Comparison of ENCODE assay signal across 1 cellular context in the genomic region with DNA sequence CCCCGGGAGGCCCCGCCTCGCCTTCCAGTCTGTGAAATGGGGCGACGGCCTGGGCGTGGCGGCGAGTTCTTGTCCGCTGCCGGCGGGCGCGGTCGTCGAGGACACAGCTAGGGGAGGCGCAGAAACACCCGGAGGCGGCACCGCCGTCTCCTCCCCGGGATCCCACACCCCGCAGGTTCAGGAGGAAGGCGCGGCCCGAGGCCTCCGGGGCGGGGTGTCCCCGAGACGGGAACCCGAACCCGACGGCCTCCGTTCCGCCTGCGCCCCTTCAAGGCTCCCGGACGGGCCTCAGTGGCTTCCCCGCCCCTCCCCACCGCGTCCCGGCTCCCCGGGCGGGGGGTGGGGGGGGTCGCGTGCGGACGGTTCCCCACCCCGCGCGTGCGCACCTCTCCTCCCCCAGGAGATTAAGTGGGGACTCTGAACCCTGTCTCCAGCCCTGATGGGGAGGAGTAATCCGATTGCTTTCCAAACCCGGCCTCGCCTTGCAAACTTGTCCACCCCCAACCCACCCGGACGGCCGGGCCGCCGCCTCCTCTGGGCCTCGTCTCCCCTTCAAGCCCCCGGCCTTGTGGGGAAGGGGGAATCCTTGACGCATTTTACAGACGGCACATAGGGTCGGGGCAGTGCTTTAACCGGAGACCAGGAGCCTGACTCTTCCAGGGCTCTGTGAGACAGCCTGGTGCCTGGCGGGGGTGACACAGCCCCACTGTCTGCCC.
A peak's percentile ranks its signal among the peaks of the same experiment; 100 is the strongest.
TF ChIP-seq lines count a peak whose summit lies in the region.

No MANE protein-coding gene starts in this region.

TF ChIP-seq in H1, 55 proteins besides CTCF, POLR2A, EP300 and RAD21 (continued from another document):
- TF ChIP-seq, protein P1, sequence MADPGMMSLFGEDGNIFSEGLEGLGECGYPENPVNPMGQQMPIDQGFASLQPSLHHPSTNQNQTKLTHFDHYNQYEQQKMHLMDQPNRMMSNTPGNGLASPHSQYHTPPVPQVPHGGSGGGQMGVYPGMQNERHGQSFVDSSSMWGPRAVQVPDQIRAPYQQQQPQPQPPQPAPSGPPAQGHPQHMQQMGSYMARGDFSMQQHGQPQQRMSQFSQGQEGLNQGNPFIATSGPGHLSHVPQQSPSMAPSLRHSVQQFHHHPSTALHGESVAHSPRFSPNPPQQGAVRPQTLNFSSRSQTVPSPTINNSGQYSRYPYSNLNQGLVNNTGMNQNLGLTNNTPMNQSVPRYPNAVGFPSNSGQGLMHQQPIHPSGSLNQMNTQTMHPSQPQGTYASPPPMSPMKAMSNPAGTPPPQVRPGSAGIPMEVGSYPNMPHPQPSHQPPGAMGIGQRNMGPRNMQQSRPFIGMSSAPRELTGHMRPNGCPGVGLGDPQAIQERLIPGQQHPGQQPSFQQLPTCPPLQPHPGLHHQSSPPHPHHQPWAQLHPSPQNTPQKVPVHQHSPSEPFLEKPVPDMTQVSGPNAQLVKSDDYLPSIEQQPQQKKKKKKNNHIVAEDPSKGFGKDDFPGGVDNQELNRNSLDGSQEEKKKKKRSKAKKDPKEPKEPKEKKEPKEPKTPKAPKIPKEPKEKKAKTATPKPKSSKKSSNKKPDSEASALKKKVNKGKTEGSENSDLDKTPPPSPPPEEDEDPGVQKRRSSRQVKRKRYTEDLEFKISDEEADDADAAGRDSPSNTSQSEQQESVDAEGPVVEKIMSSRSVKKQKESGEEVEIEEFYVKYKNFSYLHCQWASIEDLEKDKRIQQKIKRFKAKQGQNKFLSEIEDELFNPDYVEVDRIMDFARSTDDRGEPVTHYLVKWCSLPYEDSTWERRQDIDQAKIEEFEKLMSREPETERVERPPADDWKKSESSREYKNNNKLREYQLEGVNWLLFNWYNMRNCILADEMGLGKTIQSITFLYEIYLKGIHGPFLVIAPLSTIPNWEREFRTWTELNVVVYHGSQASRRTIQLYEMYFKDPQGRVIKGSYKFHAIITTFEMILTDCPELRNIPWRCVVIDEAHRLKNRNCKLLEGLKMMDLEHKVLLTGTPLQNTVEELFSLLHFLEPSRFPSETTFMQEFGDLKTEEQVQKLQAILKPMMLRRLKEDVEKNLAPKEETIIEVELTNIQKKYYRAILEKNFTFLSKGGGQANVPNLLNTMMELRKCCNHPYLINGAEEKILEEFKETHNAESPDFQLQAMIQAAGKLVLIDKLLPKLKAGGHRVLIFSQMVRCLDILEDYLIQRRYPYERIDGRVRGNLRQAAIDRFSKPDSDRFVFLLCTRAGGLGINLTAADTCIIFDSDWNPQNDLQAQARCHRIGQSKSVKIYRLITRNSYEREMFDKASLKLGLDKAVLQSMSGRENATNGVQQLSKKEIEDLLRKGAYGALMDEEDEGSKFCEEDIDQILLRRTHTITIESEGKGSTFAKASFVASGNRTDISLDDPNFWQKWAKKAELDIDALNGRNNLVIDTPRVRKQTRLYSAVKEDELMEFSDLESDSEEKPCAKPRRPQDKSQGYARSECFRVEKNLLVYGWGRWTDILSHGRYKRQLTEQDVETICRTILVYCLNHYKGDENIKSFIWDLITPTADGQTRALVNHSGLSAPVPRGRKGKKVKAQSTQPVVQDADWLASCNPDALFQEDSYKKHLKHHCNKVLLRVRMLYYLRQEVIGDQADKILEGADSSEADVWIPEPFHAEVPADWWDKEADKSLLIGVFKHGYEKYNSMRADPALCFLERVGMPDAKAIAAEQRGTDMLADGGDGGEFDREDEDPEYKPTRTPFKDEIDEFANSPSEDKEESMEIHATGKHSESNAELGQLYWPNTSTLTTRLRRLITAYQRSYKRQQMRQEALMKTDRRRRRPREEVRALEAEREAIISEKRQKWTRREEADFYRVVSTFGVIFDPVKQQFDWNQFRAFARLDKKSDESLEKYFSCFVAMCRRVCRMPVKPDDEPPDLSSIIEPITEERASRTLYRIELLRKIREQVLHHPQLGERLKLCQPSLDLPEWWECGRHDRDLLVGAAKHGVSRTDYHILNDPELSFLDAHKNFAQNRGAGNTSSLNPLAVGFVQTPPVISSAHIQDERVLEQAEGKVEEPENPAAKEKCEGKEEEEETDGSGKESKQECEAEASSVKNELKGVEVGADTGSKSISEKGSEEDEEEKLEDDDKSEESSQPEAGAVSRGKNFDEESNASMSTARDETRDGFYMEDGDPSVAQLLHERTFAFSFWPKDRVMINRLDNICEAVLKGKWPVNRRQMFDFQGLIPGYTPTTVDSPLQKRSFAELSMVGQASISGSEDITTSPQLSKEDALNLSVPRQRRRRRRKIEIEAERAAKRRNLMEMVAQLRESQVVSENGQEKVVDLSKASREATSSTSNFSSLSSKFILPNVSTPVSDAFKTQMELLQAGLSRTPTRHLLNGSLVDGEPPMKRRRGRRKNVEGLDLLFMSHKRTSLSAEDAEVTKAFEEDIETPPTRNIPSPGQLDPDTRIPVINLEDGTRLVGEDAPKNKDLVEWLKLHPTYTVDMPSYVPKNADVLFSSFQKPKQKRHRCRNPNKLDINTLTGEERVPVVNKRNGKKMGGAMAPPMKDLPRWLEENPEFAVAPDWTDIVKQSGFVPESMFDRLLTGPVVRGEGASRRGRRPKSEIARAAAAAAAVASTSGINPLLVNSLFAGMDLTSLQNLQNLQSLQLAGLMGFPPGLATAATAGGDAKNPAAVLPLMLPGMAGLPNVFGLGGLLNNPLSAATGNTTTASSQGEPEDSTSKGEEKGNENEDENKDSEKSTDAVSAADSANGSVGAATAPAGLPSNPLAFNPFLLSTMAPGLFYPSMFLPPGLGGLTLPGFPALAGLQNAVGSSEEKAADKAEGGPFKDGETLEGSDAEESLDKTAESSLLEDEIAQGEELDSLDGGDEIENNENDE (IDR thresholded peaks at IDR 0.05; ENCODE audit: insufficient replicate concordance, low read length), result no peak
- TF ChIP-seq TBP (IDR thresholded peaks at IDR 0.05; ENCODE audit: low read depth, low read length), result no peak
- TF ChIP-seq CHD2 (IDR thresholded peaks at IDR 0.05; ENCODE audit: low read length), result no peak
- peak; percentile 58 for TF ChIP-seq KDM4A (IDR thresholded peaks at IDR 0.05; ENCODE audit: low read depth, low read length, severe bottlenecking)
- peak; percentile 19; the same call in 1 of the 2 replicates for TF ChIP-seq NRF1 (IDR thresholded peaks at IDR 0.05; ENCODE audit: low read depth, low read length)
- TF ChIP-seq YY1 (IDR thresholded peaks at IDR 0.05; ENCODE audit: low read depth, low read length), result no peak
- TF ChIP-seq SP1 (IDR thresholded peaks at IDR 0.05; ENCODE audit: low read depth, low read length), result no peak
- peak; percentile 93 for TF ChIP-seq KDM1A (IDR thresholded peaks at IDR 0.05; ENCODE audit: borderline replicate concordance, low read length)
- TF ChIP-seq, protein P2, sequence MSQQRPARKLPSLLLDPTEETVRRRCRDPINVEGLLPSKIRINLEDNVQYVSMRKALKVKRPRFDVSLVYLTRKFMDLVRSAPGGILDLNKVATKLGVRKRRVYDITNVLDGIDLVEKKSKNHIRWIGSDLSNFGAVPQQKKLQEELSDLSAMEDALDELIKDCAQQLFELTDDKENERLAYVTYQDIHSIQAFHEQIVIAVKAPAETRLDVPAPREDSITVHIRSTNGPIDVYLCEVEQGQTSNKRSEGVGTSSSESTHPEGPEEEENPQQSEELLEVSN (IDR thresholded peaks at IDR 0.05), result 0 out of 2 replicates have a peak, but pooled peaks have one; percentile 7
- TF ChIP-seq RXRA (IDR thresholded peaks at IDR 0.05; ENCODE audit: insufficient read depth, low read depth, low read length), result no peak
- TF ChIP-seq ZNF274 (IDR thresholded peaks at IDR 0.05; ENCODE audit: borderline replicate concordance, extremely low read depth, low read length), result no peak
- no peak for TF ChIP-seq BCL11A (IDR thresholded peaks at IDR 0.05; ENCODE audit: low read depth in 2 of 2, low read length in 2 of 2)
- TF ChIP-seq ASH2L (IDR thresholded peaks at IDR 0.05; ENCODE audit: low read length), result no peak
